ENCODE assay signal across 8 cellular contexts in genomic region chr11:125902927-125903752, GRCh38. TPM values are rescaled to one million over a fixed set of nuclear protein-coding genes. Genes with fewer than 3 reads are reported as not detected.
DNase-seq lines count a peak whose midpoint lies in the region; ATAC-seq and TF ChIP-seq lines count a peak whose summit lies in the region.

Gene PUS3, minus strand, starts transcription at chr11:125903206. Its CDS starts 6,922 bp downstream, at chr11:125896284.

- H3K4me1 Mint-ChIP-seq in H9 = peaks cover 10 to 16% of the 10 kb centered on the region in 2 experiments
- peaks cover 24% of the 10 kb centered on the region for H3K4me1 Mint-ChIP-seq in nephron progenitor cell
- peaks cover 36% of the 10 kb centered on the region for H3K4me1 Mint-ChIP-seq in stimulated activated naive CD8-positive, alpha-beta T cell treated with anti-CD3 and anti-CD28 coated beads, Interleukin-15, amount 100 ng/mL, for 72 hours

- peak within 1 kb of the TSS in 2 of 3 experiments; percentile 71 to 88; a peak in 4 of 7 replicates for H3K27ac Mint-ChIP-seq in H9
- H3K27ac Mint-ChIP-seq in nephron progenitor cell = peak within 1 kb of the TSS; percentile 91
- H3K27ac Mint-ChIP-seq in stimulated activated naive CD8-positive, alpha-beta T cell treated with anti-CD3 and anti-CD28 coated beads, Interleukin-15, amount 100 ng/mL, for 72 hours = peak within 1 kb of the TSS; percentile 93 to 95

- no peak within 1 kb of the TSS for H2BK5ac ChIP-seq in H9 (ENCODE audit: insufficient read length, low read length)

- H3K4me1 ChIP-seq in ES-I3 (ENCODE audit: insufficient read depth, low read length) = no peaks in the 10 kb centered on the region
- H3K4me1 ChIP-seq in H9 (ENCODE audit: insufficient read depth, low read length) = no peaks in the 10 kb centered on the region; the same call in none of the 2 replicates

- no peak within 1 kb of the TSS for H3K18ac ChIP-seq in H9 (ENCODE audit: insufficient read length, low read depth, low read length)

- no peak within 1 kb of the TSS for H3K56ac ChIP-seq in H9 (ENCODE audit: insufficient read length, low read depth, low read length)

- H3K14ac ChIP-seq in H9 (ENCODE audit: insufficient read depth, low read length) = no peak within 1 kb of the TSS

- peak within 1 kb of the TSS; percentile 83 for H3K4me2 ChIP-seq in H9 (ENCODE audit: insufficient read depth, insufficient read length, low read length)

- H2BK12ac ChIP-seq in H9 (ENCODE audit: insufficient read length, low read depth, low read length) = no peak within 1 kb of the TSS

- H3K79me1 ChIP-seq in H9 (ENCODE audit: insufficient read depth, low read depth, low read length, poor library complexity, severe bottlenecking) = no peaks in the 10 kb centered on the region

- H3K4me3 Mint-ChIP-seq in H9 (peak within 1 kb of the TSS; percentile 91 to 97), nephron progenitor cell (peak within 1 kb of the TSS; percentile 99)
- H3K4me3 Mint-ChIP-seq in stimulated activated naive CD8-positive, alpha-beta T cell treated with anti-CD3 and anti-CD28 coated beads, Interleukin-15, amount 100 ng/mL, for 72 hours = peak within 1 kb of the TSS; percentile 95 to 97

- H4K20me1 ChIP-seq in H9 (ENCODE audit: control insufficient read depth, insufficient read depth, insufficient read length) = no peaks in the 10 kb centered on the region

- ATAC-seq in stimulated activated naive CD8-positive, alpha-beta T cell treated with anti-CD3 and anti-CD28 coated beads, Interleukin-15, amount 100 ng/mL, for 72 hours = peak; percentile 91

- H2AFZ ChIP-seq in H9 (ENCODE audit: low read length) = no peak within 1 kb of the TSS

- no peak within 1 kb of the TSS for H4K5ac ChIP-seq in H9 (ENCODE audit: insufficient read length, low read depth, low read length)

- no peak within 1 kb of the TSS for H2AK5ac ChIP-seq in H9 (ENCODE audit: insufficient read length, low read length)

- peak within 1 kb of the TSS; percentile 59 for H3K9ac ChIP-seq in ES-I3 (ENCODE audit: low read depth, low read length)
- peak within 1 kb of the TSS; percentile 58 for H3K9ac ChIP-seq in H9 (ENCODE audit: extremely low read depth, insufficient read length, low read length)

- H3K9me3 Mint-ChIP-seq in H9 (peaks cover 0 to 6% of the 10 kb centered on the region in 2 experiments; a peak in 1 of 5 replicates), nephron progenitor cell (peaks cover 19% of the 10 kb centered on the region)
- H3K9me3 Mint-ChIP-seq in stimulated activated naive CD8-positive, alpha-beta T cell treated with anti-CD3 and anti-CD28 coated beads, Interleukin-15, amount 100 ng/mL, for 72 hours = no peaks in the 10 kb centered on the region

- no peak within 1 kb of the TSS for H3T11ph ChIP-seq in H9 (ENCODE audit: low read length)

- H3K23me2 ChIP-seq in H9 (ENCODE audit: insufficient read length, low read depth, low read length, poor library complexity, severe bottlenecking) = peaks cover 11% of the 10 kb centered on the region

- no peak within 1 kb of the TSS for H2BK15ac ChIP-seq in H9 (ENCODE audit: low read depth, low read length)

- H3K4me3 ChIP-seq in MG63 = peak within 1 kb of the TSS; percentile 82

- H2BK120ac ChIP-seq in H9 (ENCODE audit: low read depth, low read length, poor library complexity, severe bottlenecking) = no peak within 1 kb of the TSS

- no peak within 1 kb of the TSS for H4K91ac ChIP-seq in H9 (ENCODE audit: insufficient read length, low read depth, low read length)

- no peaks in the 10 kb centered on the region for H3K9me3 ChIP-seq in ES-I3 (ENCODE audit: control insufficient read depth, insufficient read depth, low read length)
- H3K9me3 ChIP-seq in H9 (ENCODE audit: control insufficient read depth, low read depth, low read length) = no peaks in the 10 kb centered on the region
- H3K9me3 ChIP-seq in MG63 = no peaks in the 10 kb centered on the region

- peaks cover 12 to 28% (median 22%) of the 10 kb centered on the region in 3 experiments for H3K36me3 Mint-ChIP-seq in H9 (ENCODE audit: insufficient read depth in 1 of 3, low read depth in 3 of 3)
- H3K36me3 Mint-ChIP-seq in nephron progenitor cell (ENCODE audit: low read depth) = peaks cover 9% of the 10 kb centered on the region

- H3K36me3 ChIP-seq in ES-I3 (ENCODE audit: insufficient read depth, low read length) = peaks cover 14% of the 10 kb centered on the region
- H3K36me3 ChIP-seq in MG63 = peaks cover 33% of the 10 kb centered on the region

- no peak within 1 kb of the TSS for H2BK20ac ChIP-seq in H9 (ENCODE audit: low read depth, low read length, poor library complexity, severe bottlenecking)

- H3K23ac ChIP-seq in H9 (ENCODE audit: insufficient read length, low read depth, low read length) = no peak within 1 kb of the TSS

- no peak within 1 kb of the TSS for H3K4ac ChIP-seq in H9 (ENCODE audit: low read depth, low read length)

- TF ChIP-seq CTCF in H9 (conservative IDR thresholded peaks at IDR 0.05) = no peak
- no peak for TF ChIP-seq CTCF in nephron progenitor cell (IDR thresholded peaks at IDR 0.05)

- DNase-seq in H9 = peak; percentile 88
- DNase-seq in MG63 = peak; percentile 87
- peak; percentile 71 for DNase-seq in SHP77 treated with DMSO at 0.1 percent for 48 hours (lab: John Stamatoyannopoulos, UW)
- DNase-seq in activated effector memory CD4-positive, alpha-beta T cell treated with anti-CD3 and anti-CD28 coated beads, Interleukin-2, amount 50 U/mL, for 16 hours = peak; percentile 95
- DNase-seq in fibroblast of the conjunctiva (ENCODE audit: low read depth) = peak; percentile 55
- peak; percentile 90 for DNase-seq in nephron progenitor cell
- peak; percentile 78 to 87 for DNase-seq in stimulated activated naive CD8-positive, alpha-beta T cell treated with anti-CD3 and anti-CD28 coated beads, Interleukin-15, amount 100 ng/mL, for 72 hours

- H3K27me3 Mint-ChIP-seq in H9 (ENCODE audit: low read depth) (peaks cover 33% of the 10 kb centered on the region), nephron progenitor cell (ENCODE audit: low read depth, poor library complexity) (peaks cover 50% of the 10 kb centered on the region)
- H3K27me3 Mint-ChIP-seq in stimulated activated naive CD8-positive, alpha-beta T cell treated with anti-CD3 and anti-CD28 coated beads, Interleukin-15, amount 100 ng/mL, for 72 hours = peaks cover 24% of the 10 kb centered on the region

- no peak within 1 kb of the TSS for H4K8ac ChIP-seq in H9 (replicated peaks; ENCODE audit: insufficient read length, low read depth, low read length)

- no peaks in the 10 kb centered on the region; the same call in 1 of the 2 replicates for H3K79me2 ChIP-seq in H9 (ENCODE audit: insufficient read depth, low read length)

- no peak within 1 kb of the TSS for H3K27ac ChIP-seq in H9 (ENCODE audit: insufficient read length, low read depth, low read length)

- H3K27me3 ChIP-seq in H9 (ENCODE audit: insufficient read depth, low read length) (peaks cover 9% of the 10 kb centered on the region; the same call in 1 of the 2 replicates), MG63 (peaks cover 13% of the 10 kb centered on the region)

- WGBS in H9 (ENCODE audit: extremely low coverage, insufficient read length, low lambda C conversion rate) = no CpG with 5 or more reads among the region's 31 CpGs

RNA-seq across cellular contexts. Expression of gene PUS3, which starts in this region (rescaled TPM):
- 20.0 and 26.9 TPM in 2 replicates for total RNA-seq in H9 (2021)
- 10.6 and 21.3 TPM in 2 replicates for total RNA-seq in MG63 (2014; rRNA removed; shearing (Covaris generic); ENCODE audit: low replicate concordance)
